In genomic region chr4:106893903-106894302, GRCh38 we compare ENCODE assay signal across 2 cellular contexts.
TF ChIP-seq lines count a peak whose summit lies in the region.

No MANE protein-coding gene starts in this region.

TF ChIP-seq in GM23338, 12 proteins besides CTCF, POLR2A, EP300 and RAD21 (continued from another document):
- TF ChIP-seq ZNF462 (CRISPR knock-in tag; IDR thresholded peaks at IDR 0.05) (no peak), REST (IDR thresholded peaks at IDR 0.05; ENCODE audit: unreplicated experiment) (no peak), NANOG (IDR thresholded peaks at IDR 0.05; ENCODE audit: borderline replicate concordance) (no peak)

TF ChIP-seq in WTC11, 78 proteins besides CTCF, POLR2A, EP300 and RAD21 (continued from another document):
- TF ChIP-seq NR3C1 (CRISPR knock-in tag; conservative IDR thresholded peaks at IDR 0.05; ENCODE audit: low read depth) (no peak), GABPB1 (CRISPR knock-in tag; IDR thresholded peaks at IDR 0.05) (no peak), PRRX2 (CRISPR knock-in tag; IDR thresholded peaks at IDR 0.05) (no peak), ATF6 (CRISPR knock-in tag; IDR thresholded peaks at IDR 0.05) (no peak)
